In genomic region chr1:4652631-4653327, GRCh38 we compare ENCODE assay signal across 9 cellular contexts. TPM values are rescaled to one million over a fixed set of nuclear protein-coding genes. Genes with fewer than 3 reads are reported as not detected.
A peak's percentile ranks its signal among the peaks of the same experiment; 100 is the strongest.
DNase-seq lines count a peak whose midpoint lies in the region; ATAC-seq and TF ChIP-seq lines count a peak whose summit lies in the region.
"Had no signal": no experiment of that assay in that cellular context is flagged by ENCODE, and none has a peak within 500 bp of the region (broad histone marks: within the 10 kb centered on the region; RNA-seq: fewer than 3 reads in every experiment).

No MANE protein-coding gene starts in this region.

- H3K4me3 Mint-ChIP-seq in CD4-positive, alpha-beta memory T cell = no peak overlapping the region
- H3K4me3 Mint-ChIP-seq in activated naive CD4-positive, alpha-beta T cell treated with anti-CD3 and anti-CD28 coated beads, Interleukin-2, amount 10 ng/mL, durations not matched to agents 7 days and 5 days = no peak overlapping the region

- no peak for TF ChIP-seq POLR2A in gastrocnemius medialis (IDR thresholded peaks at IDR 0.05)

- peaks cover 17 to 23% of the 10 kb centered on the region in 2 donors for H3K27me3 Mint-ChIP-seq in CD4-positive, alpha-beta memory T cell
- H3K27me3 Mint-ChIP-seq in activated naive CD4-positive, alpha-beta T cell treated with anti-CD3 and anti-CD28 coated beads, Interleukin-2, amount 10 ng/mL, durations not matched to agents 7 days and 5 days = peaks cover 51% of the 10 kb centered on the region

- POLR2A ChIA-PET in CD4-positive, alpha-beta memory T cell (lab: Charles Lee; ENCODE audit: partially characterized antibody) = no interaction called here
- POLR2A ChIA-PET in HEK293 (lab: Yijun Ruan, JAX) = no interaction called here

- H3K27ac ChIP-seq in CD4-positive, alpha-beta memory T cell (ENCODE audit: low read depth, low read length) = no peak overlapping the region
- H3K27ac ChIP-seq in HEK293 (ENCODE audit: extremely low read depth, low read depth, low read length) (no peak overlapping the region), gastrocnemius medialis (no peak overlapping the region)

- intact Hi-C loops in CD4-positive, alpha-beta memory T cell (cut with micrococcal nuclease) = loop anchor here (2.0 kb wide), 1 partner anchor 1094 kb away; no protein-coding TSS in a partner anchor
- intact Hi-C loops in left cardiac atrium (cut with DNase I) (loop anchor here (10.0 kb wide), 3 partner anchors 738 to 1322 kb away; no protein-coding TSS in a partner anchor), gastrocnemius medialis (cut with DNase I; ENCODE audit: low total_unique reads) (no loop called here)

- H3K4me1 ChIP-seq in CD4-positive, alpha-beta memory T cell (ENCODE audit: insufficient read depth, low read length) = peaks cover 7% of the 10 kb centered on the region
- H3K4me1 ChIP-seq in HEK293 (ENCODE audit: control insufficient read depth, insufficient read depth, low read length) (no peaks in the 10 kb centered on the region), gastrocnemius medialis (no peaks in the 10 kb centered on the region)

- no peaks in the 10 kb centered on the region for H3K9me3 Mint-ChIP-seq in CD4-positive, alpha-beta memory T cell
- H3K9me3 Mint-ChIP-seq in activated naive CD4-positive, alpha-beta T cell treated with anti-CD3 and anti-CD28 coated beads, Interleukin-2, amount 10 ng/mL, durations not matched to agents 7 days and 5 days = no peaks in the 10 kb centered on the region
- H3K9me3 Mint-ChIP-seq: IgD-negative memory B cell had no signal

- in situ Hi-C loops in gastrocnemius medialis (cut with MboI; ENCODE audit: low sequenced_read_pairs in 4 of 4) = loop anchor here in 1 of 4 donors (10.0 kb wide), 1 partner anchor 122 kb away; no protein-coding TSS in a partner anchor

- CTCF ChIA-PET in CD4-positive, alpha-beta memory T cell (lab: Charles Lee; ENCODE audit: partially characterized antibody) = no interaction called here
- CTCF ChIA-PET in HEK293 (lab: Yijun Ruan, JAX) = interaction anchor here (0.7 kb wide), 1 partner anchor 18 kb away, joined by 3 read pairs; no protein-coding TSS in a partner anchor
- CTCF ChIA-PET in activated naive CD4-positive, alpha-beta T cell treated with anti-CD3 and anti-CD28 coated beads, Interleukin-2, amount 10 ng/mL, durations not matched to agents 7 days and 5 days (lab: Charles Lee) = no interaction called here

- H3K36me3 Mint-ChIP-seq in CD4-positive, alpha-beta memory T cell = no peaks in the 10 kb centered on the region
- H3K36me3 Mint-ChIP-seq in activated naive CD4-positive, alpha-beta T cell treated with anti-CD3 and anti-CD28 coated beads, Interleukin-2, amount 10 ng/mL, durations not matched to agents 7 days and 5 days = no peaks in the 10 kb centered on the region
- H3K36me3 Mint-ChIP-seq: IgD-negative memory B cell had no signal

- peak; percentile 73 to 82 for ATAC-seq in left cardiac atrium
- no peak for ATAC-seq in gastrocnemius medialis
- no peak for ATAC-seq in HG02973 (IDR thresholded peaks at IDR 0.05; ENCODE audit: unreplicated experiment)

- no peak overlapping the region for H3K27ac Mint-ChIP-seq in CD4-positive, alpha-beta memory T cell
- no peak overlapping the region for H3K27ac Mint-ChIP-seq in activated naive CD4-positive, alpha-beta T cell treated with anti-CD3 and anti-CD28 coated beads, Interleukin-2, amount 10 ng/mL, durations not matched to agents 7 days and 5 days
- H3K27ac Mint-ChIP-seq: IgD-negative memory B cell had no signal

- H3K27me3 ChIP-seq in CD4-positive, alpha-beta memory T cell (ENCODE audit: insufficient read depth, low read length) = peaks cover 6% of the 10 kb centered on the region
- H3K27me3 ChIP-seq in gastrocnemius medialis = peaks cover 30 to 45% (median 40%) of the 10 kb centered on the region in 3 donors

- H3K9me3 ChIP-seq in CD4-positive, alpha-beta memory T cell (ENCODE audit: control insufficient read depth in 1 of 2, low read length in 2 of 2) = no peaks in the 10 kb centered on the region
- H3K9me3 ChIP-seq in HEK293 (ENCODE audit: control insufficient read depth, insufficient read depth, low read depth, low read length) (no peaks in the 10 kb centered on the region), gastrocnemius medialis (no peaks in the 10 kb centered on the region)

- peak in 4 of 5 donors; percentile 34 to 45 (median 40) for DNase-seq in CD4-positive, alpha-beta memory T cell
- DNase-seq in SK-N-DZ (ENCODE audit: low spot score) = peak; percentile 22
- DNase-seq in activated naive CD4-positive, alpha-beta T cell treated with anti-CD3 and anti-CD28 coated beads, Interleukin-2, amount 10 ng/mL, durations not matched to agents 7 days and 5 days = peak; percentile 61
- peak; percentile 57 for DNase-seq in left cardiac atrium
- no peak for DNase-seq in gastrocnemius medialis
- DNase-seq in NCI-H524 treated with DMSO at 0.1 percent for 48 hours (lab: John Stamatoyannopoulos, UW) = no peak

- TF ChIP-seq CTCF in HEK293 (tag by site-specific recombination; IDR thresholded peaks at IDR 0.05) (no peak; the same call in 1 of the 2 replicates), gastrocnemius medialis (IDR thresholded peaks at IDR 0.05 in 4 of 5, conservative IDR thresholded peaks at IDR 0.05 in 1 of 5) (peak; percentile 36 to 84 (median 66))

- H3K4me1 Mint-ChIP-seq in CD4-positive, alpha-beta memory T cell = peaks cover 2 to 9% (median 5%) of the 10 kb centered on the region in 4 donors
- peaks cover 3% of the 10 kb centered on the region for H3K4me1 Mint-ChIP-seq in activated naive CD4-positive, alpha-beta T cell treated with anti-CD3 and anti-CD28 coated beads, Interleukin-2, amount 10 ng/mL, durations not matched to agents 7 days and 5 days

- H3K4me3 ChIP-seq in CD4-positive, alpha-beta memory T cell (ENCODE audit: low read length in 2 of 2) = no peak overlapping the region
- no peak overlapping the region for H3K4me3 ChIP-seq in HEK293 (ENCODE audit: low read depth, low read length)
- no peak overlapping the region for H3K4me3 ChIP-seq in gastrocnemius medialis

- H3K36me3 ChIP-seq in CD4-positive, alpha-beta memory T cell (ENCODE audit: insufficient read depth, low read length) = no peaks in the 10 kb centered on the region
- H3K36me3 ChIP-seq in HEK293 (ENCODE audit: control insufficient read depth in 2 of 2, insufficient read depth in 1 of 2, low read length in 2 of 2) (no peaks in the 10 kb centered on the region), gastrocnemius medialis (no peaks in the 10 kb centered on the region)

TF ChIP-seq in HEK293, 187 proteins besides CTCF, POLR2A, EP300 and RAD21:
- TF ChIP-seq ZNF248 (tag by site-specific recombination; IDR thresholded peaks at IDR 0.05) = no peak
- peak; percentile 66 for TF ChIP-seq YY1 (tag by site-specific recombination; IDR thresholded peaks at IDR 0.05)
- TF ChIP-seq HOXD13 (CRISPR knock-in tag; IDR thresholded peaks at IDR 0.05; ENCODE audit: borderline replicate concordance) = no peak
- no peak for TF ChIP-seq KLF9 (tag by site-specific recombination; IDR thresholded peaks at IDR 0.05; ENCODE audit: low read depth)
- no peak for TF ChIP-seq ZNF292 (tag by site-specific recombination; IDR thresholded peaks at IDR 0.05; ENCODE audit: borderline replicate concordance, low read depth)
- TF ChIP-seq ZNF239 (tag by site-specific recombination; IDR thresholded peaks at IDR 0.05) = no peak
- peak; percentile 11; the same call in 1 of the 2 replicates for TF ChIP-seq ZNF654 (tag by site-specific recombination; IDR thresholded peaks at IDR 0.05; ENCODE audit: low read depth)
- no peak for TF ChIP-seq OVOL3 (tag by site-specific recombination; IDR thresholded peaks at IDR 0.05)
- no peak for TF ChIP-seq ZNF350 (tag by site-specific recombination; IDR thresholded peaks at IDR 0.05)

RNA-seq across cellular contexts. Expression of gene AJAP1, which starts 1.6 kb away (rescaled TPM):
- total RNA-seq in CD4-positive, alpha-beta memory T cell = under 1 TPM in 1 of 2 experiments, not detected in 1; 0.09 TPM
- polyA plus RNA-seq in CD4-positive, alpha-beta memory T cell = not detected
- polyA plus RNA-seq in SK-N-DZ (2014; cell fraction: cytosol; rRNA removed) = not detected in 2 replicates
- not detected in 2 replicates for polyA plus RNA-seq in SK-N-DZ (2014; cell fraction: nucleus; rRNA removed)
- under 1 TPM; 0.10 to 0.56 TPM for total RNA-seq in left cardiac atrium
- total RNA-seq in gastrocnemius medialis = under 1 TPM in 3 of 4 donors, not detected in 1; 0.03 to 0.18 (median 0.05) TPM
- polyA plus RNA-seq: IgD-negative memory B cell had no signal

Comparison
In these comparisons a context has a peak if more than half of its experiments do, and no peak if none do; other contexts are left out.
1. DNase-seq: peak in CD4-positive, alpha-beta memory T cell (4 of 5), SK-N-DZ (single experiment), activated naive CD4-positive, alpha-beta T cell treated with anti-CD3 and anti-CD28 coated beads, Interleukin-2, amount 10 ng/mL, durations not matched to agents 7 days and 5 days (single experiment) and left cardiac atrium (single experiment); none in gastrocnemius medialis (0 of 2) and NCI-H524 treated with DMSO at 0.1 percent for 48 hours (single experiment).
2. ATAC-seq: peak in left cardiac atrium (2 of 2); none in gastrocnemius medialis (0 of 2) and HG02973 (single experiment).